Comparison of ENCODE assay signal across 8 cellular contexts in the genomic region with DNA sequence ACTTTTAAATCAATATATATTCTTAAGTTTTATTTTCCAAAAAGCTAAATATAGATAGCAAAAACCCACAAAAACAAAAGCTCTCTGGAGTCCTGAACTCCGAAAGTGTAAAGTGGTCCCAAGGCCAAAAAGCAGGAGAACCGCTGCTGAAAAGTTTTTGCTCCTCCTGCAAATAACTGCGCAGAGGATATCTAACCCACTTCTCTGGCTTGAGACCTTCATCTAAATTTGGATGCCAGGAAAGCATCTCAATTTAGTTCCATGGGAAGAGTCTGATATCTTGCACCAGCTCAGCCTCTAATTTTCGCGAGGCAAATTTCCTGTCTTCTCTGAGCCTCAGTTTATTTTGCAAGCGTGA. TPM values are rescaled to one million over a fixed set of nuclear protein-coding genes. Genes with fewer than 3 reads are reported as not detected.
DNase-seq lines count a peak whose midpoint lies in the region; ATAC-seq, FAIRE-seq and TF ChIP-seq lines count a peak whose summit lies in the region.

No MANE protein-coding gene starts in this region.

- H3K4me1 ChIP-seq in keratinocyte (ENCODE audit: control insufficient read depth, extremely low read depth, insufficient read depth, low read length) (peaks cover 45% of the 10 kb centered on the region), subcutaneous abdominal adipose tissue (ENCODE audit: control insufficient read depth in 5 of 5, insufficient read depth in 5 of 5, low read length in 5 of 5) (peaks cover 0 to 21% (median 15%) of the 10 kb centered on the region in 5 donors)

- H3K27me3 ChIP-seq in keratinocyte (ENCODE audit: control insufficient read depth, extremely low read depth, insufficient read depth, low read length), result no peaks in the 10 kb centered on the region
- H3K27me3 ChIP-seq in subcutaneous abdominal adipose tissue (ENCODE audit: control insufficient read depth in 5 of 5, insufficient read depth in 4 of 5, low read length in 5 of 5), result no peaks in the 10 kb centered on the region

- no peak overlapping the region for H2AFZ ChIP-seq in keratinocyte (ENCODE audit: control insufficient read depth, low read length)

- dilution Hi-C loops in keratinocyte (cut with MboI; ENCODE audit: extremely low pct_ligation_motif_present, low sequenced_read_pairs), result no loop called here

- H3K27me3 Mint-ChIP-seq in activated T-helper 2 cell treated with anti-CD3 and anti-CD28 coated beads, Interferon-gamma antibody, Interleukin-2, Interleukin-4, amounts not matched to agents 10 μg/mL and 5 μg/mL and 100 μg/mL, durations not matched to agents 14 hours and 24 hours and 36 hours (ENCODE audit: low read depth), result no peaks in the 10 kb centered on the region

- H3K4me3 Mint-ChIP-seq in activated T-helper 2 cell treated with anti-CD3 and anti-CD28 coated beads, Interferon-gamma antibody, Interleukin-2, Interleukin-4, amounts not matched to agents 10 μg/mL and 5 μg/mL and 100 μg/mL, durations not matched to agents 14 hours and 24 hours and 36 hours (ENCODE audit: low read depth), result peak overlapping the region; percentile 95

- H3K27ac ChIP-seq in keratinocyte (ENCODE audit: control insufficient read depth, insufficient read depth, low read length) (peak overlapping the region; percentile 90), subcutaneous abdominal adipose tissue (ENCODE audit: low read depth, low read length) (peak overlapping the region; percentile 87)

- no peaks in the 10 kb centered on the region for H4K20me1 ChIP-seq in keratinocyte (ENCODE audit: control insufficient read depth, extremely low read depth, insufficient read depth, low read length)

- intact Hi-C loops in activated T-helper 2 cell treated with anti-CD3 and anti-CD28 coated beads, Interferon-gamma antibody, Interleukin-2, Interleukin-4, amounts not matched to agents 10 μg/mL and 5 μg/mL and 100 μg/mL, durations not matched to agents 14 hours and 24 hours and 36 hours (cut with micrococcal nuclease), result loop anchor here (1.0 to 2.0 kb wide), 3 partner anchors 167 to 430 kb away; a partner anchor contains a TSS

- peak; percentile 24 for DNase-seq in NCI-H345 (lab: John Stamatoyannopoulos, UW)
- DNase-seq in NCI-H345 treated with DMSO at 0.1 percent for 48 hours (lab: John Stamatoyannopoulos, UW; ENCODE audit: unreplicated experiment), result no peak
- no peak for DNase-seq in activated T-helper 2 cell treated with anti-CD3 and anti-CD28 coated beads, Interferon-gamma antibody, Interleukin-2, Interleukin-4, amounts not matched to agents 10 μg/mL and 5 μg/mL and 100 μg/mL, durations not matched to agents 14 hours and 24 hours and 36 hours (ENCODE audit: low spot score)
- DNase-seq in keratinocyte (ENCODE audit: low read depth, low spot score), result no peak
- DNase-seq in T1000 (lab: John Stamatoyannopoulos, UW), result no peak
- no peak for DNase-seq in central memory CD4-positive, alpha-beta T cell

- H3K4me3 ChIP-seq in keratinocyte (ENCODE audit: control insufficient read depth in 2 of 3, extremely low read depth in 1 of 3, insufficient read depth in 2 of 3, low read depth in 1 of 3, low read length in 3 of 3) (peak overlapping the region; percentile 69 to 94 (median 80)), subcutaneous abdominal adipose tissue (ENCODE audit: low read depth in 1 of 5, low read length in 5 of 5) (peak overlapping the region; percentile 84 to 98 (median 95))

- peaks cover 0 to 10% of the 10 kb centered on the region in 2 experiments for H3K36me3 ChIP-seq in keratinocyte (ENCODE audit: control insufficient read depth in 2 of 2, extremely low read depth in 1 of 2, insufficient read depth in 2 of 2, low read length in 2 of 2)
- H3K36me3 ChIP-seq in subcutaneous abdominal adipose tissue (ENCODE audit: control insufficient read depth in 5 of 5, insufficient read depth in 5 of 5, low read length in 5 of 5), result peaks cover 10 to 18% (median 14%) of the 10 kb centered on the region in 5 donors

- peak overlapping the region; percentile 92 for H3K9ac ChIP-seq in keratinocyte (ENCODE audit: control insufficient read depth, extremely low read depth, insufficient read depth, low read length)
- peak overlapping the region; percentile 92 to 98 (median 96) for H3K9ac ChIP-seq in subcutaneous abdominal adipose tissue (ENCODE audit: low read length in 5 of 5)

- peak overlapping the region; percentile 91 for H3K27ac Mint-ChIP-seq in activated T-helper 2 cell treated with anti-CD3 and anti-CD28 coated beads, Interferon-gamma antibody, Interleukin-2, Interleukin-4, amounts not matched to agents 10 μg/mL and 5 μg/mL and 100 μg/mL, durations not matched to agents 14 hours and 24 hours and 36 hours

- no peaks in the 10 kb centered on the region for H3K9me1 ChIP-seq in keratinocyte (ENCODE audit: control insufficient read depth, extremely low read depth, insufficient read depth, low read length)

- peaks cover 28% of the 10 kb centered on the region for H3K36me3 Mint-ChIP-seq in activated T-helper 2 cell treated with anti-CD3 and anti-CD28 coated beads, Interferon-gamma antibody, Interleukin-2, Interleukin-4, amounts not matched to agents 10 μg/mL and 5 μg/mL and 100 μg/mL, durations not matched to agents 14 hours and 24 hours and 36 hours (ENCODE audit: low read depth)

- no peak for ATAC-seq in GM21515 (IDR thresholded peaks at IDR 0.05; ENCODE audit: unreplicated experiment)

- peaks cover 32% of the 10 kb centered on the region for H3K79me2 ChIP-seq in keratinocyte (ENCODE audit: control insufficient read depth, insufficient read depth, low read length)

- peak overlapping the region; percentile 83 for H3K4me2 ChIP-seq in keratinocyte (ENCODE audit: control insufficient read depth, extremely low read depth, insufficient read depth, low read depth, low read length)

- no peaks in the 10 kb centered on the region for H3K9me3 Mint-ChIP-seq in activated T-helper 2 cell treated with anti-CD3 and anti-CD28 coated beads, Interferon-gamma antibody, Interleukin-2, Interleukin-4, amounts not matched to agents 10 μg/mL and 5 μg/mL and 100 μg/mL, durations not matched to agents 14 hours and 24 hours and 36 hours

- no peak for TF ChIP-seq CTCF in keratinocyte (optimal IDR thresholded peaks at IDR 0.05 in 1 of 3, IDR thresholded peaks at IDR 0.05 in 1 of 3, conservative IDR thresholded peaks at IDR 0.05 in 1 of 3; ENCODE audit: extremely low read depth in 1 of 3, insufficient read depth in 2 of 3, low read length in 3 of 3)

- FAIRE-seq in keratinocyte (lab: Jason Lieb, UNC), result no peak

- H3K9me3 ChIP-seq in keratinocyte (ENCODE audit: control insufficient read depth, low read depth, low read length), result no peaks in the 10 kb centered on the region
- no peaks in the 10 kb centered on the region for H3K9me3 ChIP-seq in subcutaneous abdominal adipose tissue (ENCODE audit: control insufficient read depth in 5 of 5, low read length in 5 of 5)

- peaks cover 20% of the 10 kb centered on the region for H3K4me1 Mint-ChIP-seq in activated T-helper 2 cell treated with anti-CD3 and anti-CD28 coated beads, Interferon-gamma antibody, Interleukin-2, Interleukin-4, amounts not matched to agents 10 μg/mL and 5 μg/mL and 100 μg/mL, durations not matched to agents 14 hours and 24 hours and 36 hours (ENCODE audit: low read depth)

RNA-seq across cellular contexts. Expression of a gene that starts 0.5 kb away (rescaled TPM):
- 39.6 and 40.4 TPM in 2 replicates for total RNA-seq in activated T-helper 2 cell treated with anti-CD3 and anti-CD28 coated beads, Interferon-gamma antibody, Interleukin-2, Interleukin-4, amounts not matched to agents 10 μg/mL and 5 μg/mL and 100 μg/mL, durations not matched to agents 14 hours and 24 hours and 36 hours
- polyA plus RNA-seq in keratinocyte, result 44.9 to 80.1 TPM (median 59.5 TPM) in 3 replicates
- 21.9 TPM for polyA plus RNA-seq in keratinocyte (2011; ENCODE audit: low read depth)
- 44.6 and 83.1 TPM in 2 replicates for polyA plus RNA-seq in keratinocyte (2011; cell fraction: cytosol; rRNA removed)
- polyA plus RNA-seq in keratinocyte (2011; cell fraction: nucleus; rRNA removed), result 21.9 and 27.8 TPM in 2 replicates
- 29.9 and 53.5 TPM in 2 replicates for polyA plus RNA-seq in keratinocyte (2012; ENCODE audit: low replicate concordance)
- polyA minus RNA-seq in keratinocyte, result 5.9 to 32.7 TPM (median 13.5 TPM) in 3 replicates
- 16.1 TPM for polyA minus RNA-seq in keratinocyte (2011; cell fraction: cytosol; rRNA and poly(A)+ RNA removed)
- 7.9 and 15.9 TPM in 2 replicates for polyA minus RNA-seq in keratinocyte (2011; cell fraction: nucleus; rRNA and poly(A)+ RNA removed)

RNA-seq across cellular contexts. Expression of a gene that starts 22.4 kb away (rescaled TPM):
- total RNA-seq in activated T-helper 2 cell treated with anti-CD3 and anti-CD28 coated beads, Interferon-gamma antibody, Interleukin-2, Interleukin-4, amounts not matched to agents 10 μg/mL and 5 μg/mL and 100 μg/mL, durations not matched to agents 14 hours and 24 hours and 36 hours, result 1.0 and 1.1 TPM in 2 replicates
- polyA plus RNA-seq in keratinocyte, result 0.08 to 0.28 TPM (median 0.17 TPM) in 3 replicates
- 3.1 TPM for polyA plus RNA-seq in keratinocyte (2011; ENCODE audit: low read depth)
- polyA plus RNA-seq in keratinocyte (2011; cell fraction: cytosol; rRNA removed), result 0.06 TPM in 2 replicates
- 0.64 and 0.87 TPM in 2 replicates for polyA plus RNA-seq in keratinocyte (2011; cell fraction: nucleus; rRNA removed)
- polyA plus RNA-seq in keratinocyte (2012; ENCODE audit: low replicate concordance), result 2.3 TPM in 1 of 2 replicates, not detected in the other
- polyA minus RNA-seq in keratinocyte, result 0.38 TPM in 1 of 3 replicates, not detected in the others
- polyA minus RNA-seq in keratinocyte (2011; cell fraction: cytosol; rRNA and poly(A)+ RNA removed), result not detected
- 0.53 and 1.1 TPM in 2 replicates for polyA minus RNA-seq in keratinocyte (2011; cell fraction: nucleus; rRNA and poly(A)+ RNA removed)

RNA-seq across cellular contexts. Expression of a gene that starts 44.0 kb away (rescaled TPM):
- 0.16 and 0.18 TPM in 2 replicates for total RNA-seq in activated T-helper 2 cell treated with anti-CD3 and anti-CD28 coated beads, Interferon-gamma antibody, Interleukin-2, Interleukin-4, amounts not matched to agents 10 μg/mL and 5 μg/mL and 100 μg/mL, durations not matched to agents 14 hours and 24 hours and 36 hours
- not detected in 3 replicates for polyA plus RNA-seq in keratinocyte
- polyA plus RNA-seq in keratinocyte (2011; ENCODE audit: low read depth), result not detected
- not detected in 2 replicates for polyA plus RNA-seq in keratinocyte (2011; cell fraction: cytosol; rRNA removed)
- not detected in 2 replicates for polyA plus RNA-seq in keratinocyte (2011; cell fraction: nucleus; rRNA removed)
- polyA plus RNA-seq in keratinocyte (2012; ENCODE audit: low replicate concordance), result 0.13 TPM in 1 of 2 replicates, not detected in the other
- not detected in 3 replicates for polyA minus RNA-seq in keratinocyte
- not detected for polyA minus RNA-seq in keratinocyte (2011; cell fraction: cytosol; rRNA and poly(A)+ RNA removed)
- polyA minus RNA-seq in keratinocyte (2011; cell fraction: nucleus; rRNA and poly(A)+ RNA removed), result not detected in 2 replicates
